Comparison of ENCODE assay signal across 8 cellular contexts in the genomic region with DNA sequence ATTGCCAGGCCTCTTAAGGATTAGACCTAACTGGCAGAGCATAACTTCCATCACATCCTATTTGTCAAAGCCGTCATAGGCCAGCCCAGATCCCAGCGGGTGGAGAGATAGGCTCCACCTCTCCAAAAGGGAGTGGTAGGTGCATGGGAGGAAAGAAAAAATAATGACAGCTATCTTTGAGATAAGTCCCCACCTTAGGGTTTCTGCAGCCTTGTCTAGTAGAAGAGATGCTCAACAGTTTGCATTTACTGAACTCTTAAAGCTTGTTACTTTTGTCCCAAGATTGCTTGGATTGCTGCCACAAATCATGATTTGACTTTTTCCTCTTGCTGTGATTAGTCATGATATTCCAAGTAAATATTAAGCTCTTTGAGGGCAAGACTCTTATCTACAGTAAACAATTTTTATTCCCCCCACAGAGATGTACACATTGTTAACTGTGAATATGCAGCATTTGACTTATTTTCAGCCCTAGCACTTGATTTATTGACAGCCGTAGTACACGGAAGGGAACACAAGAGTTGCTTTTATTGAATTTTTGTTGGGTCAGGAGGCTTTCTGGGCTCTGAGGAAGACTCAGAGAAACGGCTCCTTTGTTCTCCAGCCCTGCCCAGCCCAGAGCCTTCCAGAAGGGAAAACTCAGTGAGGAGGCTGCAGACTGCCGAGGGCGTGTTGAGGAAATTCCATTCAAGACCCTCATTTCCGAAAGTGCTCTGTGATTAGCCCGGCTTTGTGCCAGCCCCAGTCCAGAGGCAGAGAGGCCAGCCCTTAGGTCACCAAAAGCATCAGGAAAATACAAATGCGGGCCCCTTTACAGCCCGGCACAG.
DNase-seq lines count a peak whose midpoint lies in the region; ATAC-seq lines count a peak whose summit lies in the region.

No MANE protein-coding gene starts in this region.

- POLR2A ChIA-PET in activated CD4-positive, alpha-beta memory T cell treated with anti-CD3 and anti-CD28 coated beads, Interleukin-2, amount 10 ng/mL, durations not matched to agents 7 days and 5 days (lab: Charles Lee), result no interaction called here

- H3K9me3 ChIP-seq in subcutaneous abdominal adipose tissue (ENCODE audit: control insufficient read depth in 5 of 5, low read length in 5 of 5), result no peaks in the 10 kb centered on the region

- no peak overlapping the region for H3K27ac Mint-ChIP-seq in activated CD4-positive, alpha-beta memory T cell treated with anti-CD3 and anti-CD28 coated beads, Interleukin-2, amount 10 ng/mL, durations not matched to agents 7 days and 5 days

- H3K4me3 ChIP-seq in subcutaneous abdominal adipose tissue (ENCODE audit: low read depth in 1 of 5, low read length in 5 of 5), result no peak overlapping the region

- H3K27me3 Mint-ChIP-seq in activated CD4-positive, alpha-beta memory T cell treated with anti-CD3 and anti-CD28 coated beads, Interleukin-2, amount 10 ng/mL, durations not matched to agents 7 days and 5 days, result peaks cover 8% of the 10 kb centered on the region

- no peaks in the 10 kb centered on the region for H3K9me3 Mint-ChIP-seq in activated CD4-positive, alpha-beta memory T cell treated with anti-CD3 and anti-CD28 coated beads, Interleukin-2, amount 10 ng/mL, durations not matched to agents 7 days and 5 days

- no peaks in the 10 kb centered on the region for H3K36me3 Mint-ChIP-seq in activated CD4-positive, alpha-beta memory T cell treated with anti-CD3 and anti-CD28 coated beads, Interleukin-2, amount 10 ng/mL, durations not matched to agents 7 days and 5 days (ENCODE audit: low read depth)

- H3K27ac ChIP-seq in subcutaneous abdominal adipose tissue (ENCODE audit: low read depth, low read length), result peak overlapping the region; percentile 42

- H3K4me3 Mint-ChIP-seq in activated CD4-positive, alpha-beta memory T cell treated with anti-CD3 and anti-CD28 coated beads, Interleukin-2, amount 10 ng/mL, durations not matched to agents 7 days and 5 days, result no peak overlapping the region

- H3K27me3 ChIP-seq in subcutaneous abdominal adipose tissue (ENCODE audit: control insufficient read depth in 5 of 5, insufficient read depth in 4 of 5, low read length in 5 of 5), result no peaks in the 10 kb centered on the region

- no peaks in the 10 kb centered on the region for H3K4me1 Mint-ChIP-seq in activated CD4-positive, alpha-beta memory T cell treated with anti-CD3 and anti-CD28 coated beads, Interleukin-2, amount 10 ng/mL, durations not matched to agents 7 days and 5 days

- CTCF ChIA-PET in activated CD4-positive, alpha-beta memory T cell treated with anti-CD3 and anti-CD28 coated beads, Interleukin-2, amount 10 ng/mL, durations not matched to agents 7 days and 5 days (lab: Charles Lee), result no interaction called here

- H3K9ac ChIP-seq in subcutaneous abdominal adipose tissue (ENCODE audit: low read length in 5 of 5), result no peak overlapping the region

- peaks cover 0 to 35% (median 10%) of the 10 kb centered on the region in 5 donors for H3K4me1 ChIP-seq in subcutaneous abdominal adipose tissue (ENCODE audit: control insufficient read depth in 5 of 5, insufficient read depth in 5 of 5, low read length in 5 of 5)

- ATAC-seq in left lobe of liver (peak; percentile 57), GM18519 (IDR thresholded peaks at IDR 0.05; ENCODE audit: low FRiP score, unreplicated experiment) (no peak), GM21723 (IDR thresholded peaks at IDR 0.05; ENCODE audit: unreplicated experiment) (no peak), GM18868 (IDR thresholded peaks at IDR 0.05; ENCODE audit: unreplicated experiment) (no peak)

- DNase-seq in HuH-7 (ENCODE audit: low spot score), result peak; percentile 46
- peak; percentile 57 for DNase-seq in ecto neural progenitor cell (ENCODE audit: low spot score)
- no peak for DNase-seq in left lobe of liver (ENCODE audit: low spot score)
- no peak for DNase-seq in activated CD4-positive, alpha-beta memory T cell treated with anti-CD3 and anti-CD28 coated beads, Interleukin-2, amount 10 ng/mL, durations not matched to agents 7 days and 5 days

- no peaks in the 10 kb centered on the region for H3K36me3 ChIP-seq in subcutaneous abdominal adipose tissue (ENCODE audit: control insufficient read depth in 5 of 5, insufficient read depth in 5 of 5, low read length in 5 of 5)

Comparison
In these comparisons a context has a peak if more than half of its experiments do, and no peak if none do; other contexts are left out.
1. DNase-seq: peak in HuH-7 (single experiment) and ecto neural progenitor cell (single experiment); none in left lobe of liver (single experiment) and activated CD4-positive, alpha-beta memory T cell treated with anti-CD3 and anti-CD28 coated beads, Interleukin-2, amount 10 ng/mL, durations not matched to agents 7 days and 5 days (single experiment).